In the genomic region with DNA sequence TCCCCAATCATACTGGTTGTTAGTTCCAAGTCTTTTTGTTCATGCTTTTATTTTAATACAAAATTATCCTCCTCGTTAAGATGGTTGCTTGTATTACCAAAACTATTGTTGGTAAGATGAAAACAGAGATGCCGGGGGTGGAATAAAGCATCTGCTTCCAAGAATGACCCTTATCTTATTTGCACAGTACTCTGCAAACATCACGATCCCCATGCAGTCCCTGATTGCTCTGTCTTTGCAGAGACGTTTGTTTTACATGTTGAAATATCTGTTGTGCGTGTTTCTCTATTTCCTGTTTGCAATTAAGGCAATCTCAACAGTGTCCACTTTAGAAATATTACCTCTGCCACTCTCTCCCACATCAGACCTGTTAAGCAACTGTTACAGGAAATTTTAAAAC, we compare ENCODE assay signal across 17 cellular contexts.
A peak's percentile ranks its signal among the peaks of the same experiment; 100 is the strongest.
DNase-seq lines count a peak whose midpoint lies in the region; ATAC-seq, FAIRE-seq and TF ChIP-seq lines count a peak whose summit lies in the region.
"Had no signal": no experiment of that assay in that cellular context is flagged by ENCODE, and none has a peak within 500 bp of the region (broad histone marks: within the 10 kb centered on the region; RNA-seq: fewer than 3 reads in every experiment).

No MANE protein-coding gene starts in this region.

- intact Hi-C loops in Caco-2 (cut with micrococcal nuclease; ENCODE audit: unreplicated experiment), result loop anchor here (10.0 kb wide), 1 partner anchor 182 kb away; no protein-coding TSS in a partner anchor

- H3K4me1 ChIP-seq in Caco-2 (no peaks in the 10 kb centered on the region; the same call in 1 of the 2 replicates), endodermal cell (ENCODE audit: control insufficient read depth, insufficient read depth, low read length) (no peaks in the 10 kb centered on the region)

- H3K27me3 ChIP-seq in Caco-2 (replicated peaks; ENCODE audit: control insufficient read depth, insufficient read depth, low read length) (no peaks in the 10 kb centered on the region), endodermal cell (ENCODE audit: control insufficient read depth, insufficient read depth, low read length, poor library complexity, severe bottlenecking) (no peaks in the 10 kb centered on the region)

- peaks cover 6% of the 10 kb centered on the region for H3K4me1 Mint-ChIP-seq in Caco-2 (ENCODE audit: low read depth, unreplicated experiment)
- peaks cover 18% of the 10 kb centered on the region for H3K4me1 Mint-ChIP-seq in endodermal cell
- H3K4me1 Mint-ChIP-seq: stimulated activated naive CD8-positive, alpha-beta T cell treated with anti-CD3 and anti-CD28 coated beads, Interleukin-15, amount 100 ng/mL, for 72 hours had no signal

- WGBS in endodermal cell (ENCODE audit: insufficient coverage in 1 of 2, insufficient read length in 1 of 2), 2 experiments, result 57 to 67% methylated on average over 1 to 5 of the region's 5 CpGs

- H3K9ac ChIP-seq in endodermal cell (ENCODE audit: extremely low read depth, low read length, poor library complexity, severe bottlenecking), result no peak overlapping the region
- H3K9ac ChIP-seq: KMS-11 had no signal

- no TSS peak for BruUV-seq in Caco-2 (replicated peaks; lab: Mats Ljungman, UMichigan)

- TF ChIP-seq CTCF in Caco-2 (IDR thresholded peaks at IDR 0.05; ENCODE audit: insufficient read depth in 1 of 2, low read depth in 1 of 2, low read length in 1 of 2, severe bottlenecking in 1 of 2, unreplicated experiment in 1 of 2), result no peak
- TF ChIP-seq CTCF in endodermal cell (conservative IDR thresholded peaks at IDR 0.05), result no peak

- POLR2A ChIA-PET in Caco-2 (lab: Charles Lee), result no interaction called here

- DNase-seq in Caco-2 (peak; percentile 47 to 50), NCI-H1417 treated with DMSO at 0.1 percent for 48 hours (lab: John Stamatoyannopoulos, UW) (peak; percentile 94), NCI-H69 (lab: John Stamatoyannopoulos, UW) (peak; percentile 97), endodermal cell (peak; percentile 45), GM19239 (ENCODE audit: insufficient read length, low spot score) (no peak), RCC 7860 (ENCODE audit: low spot score) (no peak)
- DNase-seq: ACHN; activated CD8-positive, alpha-beta memory T cell treated with anti-CD3 and anti-CD28 coated beads for 24 hours; EL; head of caudate nucleus; mesenchymal stem cell; stimulated activated naive CD8-positive, alpha-beta T cell treated with anti-CD3 and anti-CD28 coated beads, Interleukin-15, amount 100 ng/mL, for 72 hours had no signal

- no peaks in the 10 kb centered on the region for H3K9me3 Mint-ChIP-seq in Caco-2 (ENCODE audit: unreplicated experiment)
- peaks cover 14% of the 10 kb centered on the region for H3K9me3 Mint-ChIP-seq in endodermal cell

- no peak for ATAC-seq in HG03159 (IDR thresholded peaks at IDR 0.05; ENCODE audit: unreplicated experiment)
- ATAC-seq in HG03097 (IDR thresholded peaks at IDR 0.05; ENCODE audit: low FRiP score, unreplicated experiment), result no peak
- ATAC-seq: stimulated activated naive CD8-positive, alpha-beta T cell treated with anti-CD3 and anti-CD28 coated beads, Interleukin-15, amount 100 ng/mL, for 72 hours; WTC11 had no signal

- FAIRE-seq in GM19239 (lab: Jason Lieb, UNC) (no peak), RCC 7860 (lab: Jason Lieb, UNC) (no peak)
- FAIRE-seq: bronchial epithelial cell had no signal

- H3K27ac Mint-ChIP-seq in Caco-2 (ENCODE audit: unreplicated experiment), result no peak overlapping the region
- H3K27ac Mint-ChIP-seq in endodermal cell, result no peak overlapping the region
- H3K27ac Mint-ChIP-seq: stimulated activated naive CD8-positive, alpha-beta T cell treated with anti-CD3 and anti-CD28 coated beads, Interleukin-15, amount 100 ng/mL, for 72 hours; WTC11 had no signal

- no peak overlapping the region for H3K4me3 Mint-ChIP-seq in Caco-2 (ENCODE audit: unreplicated experiment)
- no peak overlapping the region for H3K4me3 Mint-ChIP-seq in endodermal cell
- H3K4me3 Mint-ChIP-seq: stimulated activated naive CD8-positive, alpha-beta T cell treated with anti-CD3 and anti-CD28 coated beads, Interleukin-15, amount 100 ng/mL, for 72 hours; WTC11 had no signal

- H3K9me3 ChIP-seq in Caco-2, result peaks cover 3% of the 10 kb centered on the region; the same call in 1 of the 2 replicates
- peaks cover 28% of the 10 kb centered on the region for H3K9me3 ChIP-seq in endodermal cell (ENCODE audit: control insufficient read depth, low read length)

- no peak overlapping the region for H3K27ac ChIP-seq in endodermal cell (ENCODE audit: low read depth, low read length)
- H3K27ac ChIP-seq: KMS-11 had no signal

- CTCF ChIA-PET in Caco-2 (lab: Charles Lee), result no interaction called here

- H3K36me3 ChIP-seq in Caco-2 (ENCODE audit: control insufficient read depth, insufficient read depth, low read length) (no peaks in the 10 kb centered on the region), endodermal cell (ENCODE audit: control insufficient read depth, insufficient read depth, low read length) (no peaks in the 10 kb centered on the region)

- H3K36me3 Mint-ChIP-seq in Caco-2 (ENCODE audit: insufficient read depth, unreplicated experiment) (no peaks in the 10 kb centered on the region), endodermal cell (ENCODE audit: low read depth) (peaks cover 5% of the 10 kb centered on the region)

- H3K4me3 ChIP-seq in Caco-2 (ENCODE audit: low read depth, low read length) (no peak overlapping the region), endodermal cell (ENCODE audit: low read length) (no peak overlapping the region)

- H3K27me3 Mint-ChIP-seq in Caco-2 (ENCODE audit: insufficient read depth, unreplicated experiment) (no peaks in the 10 kb centered on the region), endodermal cell (ENCODE audit: insufficient read depth) (peaks cover 2% of the 10 kb centered on the region)
- H3K27me3 Mint-ChIP-seq: stimulated activated naive CD8-positive, alpha-beta T cell treated with anti-CD3 and anti-CD28 coated beads, Interleukin-15, amount 100 ng/mL, for 72 hours had no signal

Comparison
In these comparisons a context has a peak if more than half of its experiments do, and no peak if none do; other contexts are left out.
1. DNase-seq: peak in Caco-2 (2 of 2), NCI-H1417 treated with DMSO at 0.1 percent for 48 hours (single experiment), NCI-H69 (single experiment) and endodermal cell (single experiment); none in GM19239 (single experiment) and RCC 7860 (single experiment).